Comparison of ENCODE assay signal across 15 cellular contexts in genomic region chr5:132417461-132417860, GRCh38. TPM values are rescaled to one million over a fixed set of nuclear protein-coding genes. Genes with fewer than 3 reads are reported as not detected.
DNase-seq lines count a peak whose midpoint lies in the region; ATAC-seq and TF ChIP-seq lines count a peak whose summit lies in the region.
"Had no signal": no experiment of that assay in that cellular context is flagged by ENCODE, and none has a peak within 500 bp of the region (broad histone marks: within the 10 kb centered on the region; RNA-seq: fewer than 3 reads in every experiment).

No MANE protein-coding gene starts in this region.

- H3K27ac ChIP-seq in suprapubic skin (peak overlapping the region; percentile 40), body of pancreas (peak overlapping the region in 2 of 4 donors; percentile 27)
- H3K27ac ChIP-seq: cardiac muscle cell had no signal

- no peak overlapping the region for H3K4me3 Mint-ChIP-seq in activated CD4-positive, alpha-beta T cell treated with anti-CD3 and anti-CD28 coated beads, Interleukin-2, amount 10 ng/mL, durations not matched to agents 7 days and 5 days
- H3K4me3 Mint-ChIP-seq in activated CD8-positive, alpha-beta T cell treated with anti-CD3 and anti-CD28 coated beads for 36 hours, result no peak overlapping the region
- H3K4me3 Mint-ChIP-seq in memory B cell, result no peak overlapping the region
- H3K4me3 Mint-ChIP-seq: HFFc6; stimulated activated naive CD8-positive, alpha-beta T cell treated with anti-CD3 and anti-CD28 coated beads, Interleukin-15, Interleukin-2, amounts not matched to agents 100 ng/mL and 50 ng/mL, for 24 hours had no signal

- no peak for TF ChIP-seq CTCF in activated CD8-positive, alpha-beta T cell treated with anti-CD3 and anti-CD28 coated beads for 36 hours (IDR thresholded peaks at IDR 0.05)
- TF ChIP-seq CTCF in suprapubic skin (IDR thresholded peaks at IDR 0.05) (no peak), body of pancreas (IDR thresholded peaks at IDR 0.05) (no peak)

- H3K4me1 Mint-ChIP-seq in activated CD4-positive, alpha-beta T cell treated with anti-CD3 and anti-CD28 coated beads, Interleukin-2, amount 10 ng/mL, durations not matched to agents 7 days and 5 days, result peaks cover 89% of the 10 kb centered on the region
- peaks cover 84% of the 10 kb centered on the region for H3K4me1 Mint-ChIP-seq in activated CD8-positive, alpha-beta T cell treated with anti-CD3 and anti-CD28 coated beads for 36 hours (ENCODE audit: low read depth)
- H3K4me1 Mint-ChIP-seq in memory B cell, result peaks cover 70% of the 10 kb centered on the region

- H3K36me3 Mint-ChIP-seq in activated CD4-positive, alpha-beta T cell treated with anti-CD3 and anti-CD28 coated beads, Interleukin-2, amount 10 ng/mL, durations not matched to agents 7 days and 5 days (ENCODE audit: low read depth), result peaks cover 72% of the 10 kb centered on the region
- peaks cover 51% of the 10 kb centered on the region for H3K36me3 Mint-ChIP-seq in activated CD8-positive, alpha-beta T cell treated with anti-CD3 and anti-CD28 coated beads for 36 hours (ENCODE audit: low read depth)
- H3K36me3 Mint-ChIP-seq in memory B cell, result peaks cover 26% of the 10 kb centered on the region

- WGBS in suprapubic skin, result 64% methylated on average over 6 of the region's 6 CpGs
- 81 to 83% methylated on average over 6 of the region's 6 CpGs for WGBS in body of pancreas, 2 donors

- CTCF ChIA-PET in activated CD4-positive, alpha-beta T cell treated with anti-CD3 and anti-CD28 coated beads, Interleukin-2, amount 10 ng/mL, durations not matched to agents 7 days and 5 days (lab: Charles Lee), result interaction anchor here (1.0 to 2.1 kb wide), 9 partner anchors 9 to 84 kb away, joined by 3 to 11 read pairs (median 4); partner anchors contain the start of gene IRF1
- CTCF ChIA-PET in activated CD8-positive, alpha-beta T cell treated with anti-CD3 and anti-CD28 coated beads for 36 hours (lab: Charles Lee), result interaction anchor here (0.9 to 2.9 kb wide), 9 partner anchors 8 to 353 kb away, joined by 3 to 23 read pairs (median 4); no protein-coding TSS in a partner anchor

- H3K36me3 ChIP-seq in suprapubic skin, result no peaks in the 10 kb centered on the region
- no peaks in the 10 kb centered on the region for H3K36me3 ChIP-seq in body of pancreas (replicated peaks in 1 of 2; ENCODE audit: insufficient read depth in 1 of 2, low read depth in 2 of 2)
- H3K36me3 ChIP-seq: cardiac muscle cell had no signal

- H3K27ac Mint-ChIP-seq in activated CD4-positive, alpha-beta T cell treated with anti-CD3 and anti-CD28 coated beads, Interleukin-2, amount 10 ng/mL, durations not matched to agents 7 days and 5 days, result peak overlapping the region; percentile 54
- H3K27ac Mint-ChIP-seq in activated CD8-positive, alpha-beta T cell treated with anti-CD3 and anti-CD28 coated beads for 36 hours, result peak overlapping the region; percentile 71
- peak overlapping the region; percentile 93 for H3K27ac Mint-ChIP-seq in memory B cell
- H3K27ac Mint-ChIP-seq: HFFc6; stimulated activated naive CD8-positive, alpha-beta T cell treated with anti-CD3 and anti-CD28 coated beads, Interleukin-15, Interleukin-2, amounts not matched to agents 100 ng/mL and 50 ng/mL, for 24 hours had no signal

- POLR2A ChIA-PET in activated CD4-positive, alpha-beta T cell treated with anti-CD3 and anti-CD28 coated beads, Interleukin-2, amount 10 ng/mL, durations not matched to agents 7 days and 5 days (lab: Charles Lee), result no interaction called here
- POLR2A ChIA-PET in activated CD8-positive, alpha-beta T cell treated with anti-CD3 and anti-CD28 coated beads for 36 hours (lab: Charles Lee), result interaction anchor here (1.0 to 6.2 kb wide), 8 partner anchors 10 to 81 kb away, joined by 3 to 131 read pairs (median 3); partner anchors contain the start of gene IRF1

- TF ChIP-seq POLR2A in suprapubic skin (IDR thresholded peaks at IDR 0.05) (no peak), body of pancreas (IDR thresholded peaks at IDR 0.05) (no peak)

- H3K4me1 ChIP-seq in suprapubic skin (peaks cover 91% of the 10 kb centered on the region), body of pancreas (peaks cover 69% of the 10 kb centered on the region)

- DNase-seq in activated CD4-positive, alpha-beta T cell treated with anti-CD3 and anti-CD28 coated beads, Interleukin-2, amount 10 ng/mL, durations not matched to agents 7 days and 5 days, result no peak
- DNase-seq in activated CD4-positive, alpha-beta T cell treated with anti-CD3 and anti-CD28 coated beads, Interleukin-2, amount 50 U/mL, for 48 hours, result no peak
- no peak for DNase-seq in activated CD8-positive, alpha-beta T cell treated with anti-CD3 and anti-CD28 coated beads for 36 hours
- DNase-seq in memory B cell (ENCODE audit: low spot score in 2 of 2) (no peak), suprapubic skin (ENCODE audit: low spot score in 2 of 2) (no peak), NCI-H128 (lab: John Stamatoyannopoulos, UW; ENCODE audit: unreplicated experiment) (no peak), body of pancreas (no peak)
- DNase-seq: ACHN; activated T-cell treated with anti-CD3 and anti-CD28 coated beads, Interleukin-2, amount 50 U/mL, for 1 hour; DMS79 treated with DMSO at 0.1 percent for 48 hours; HFFc6; NCI-H2171 had no signal

- H3K9me3 Mint-ChIP-seq in activated CD4-positive, alpha-beta T cell treated with anti-CD3 and anti-CD28 coated beads, Interleukin-2, amount 10 ng/mL, durations not matched to agents 7 days and 5 days, result no peaks in the 10 kb centered on the region
- H3K9me3 Mint-ChIP-seq in activated CD8-positive, alpha-beta T cell treated with anti-CD3 and anti-CD28 coated beads for 36 hours, result peaks cover 2% of the 10 kb centered on the region
- peaks cover 1% of the 10 kb centered on the region for H3K9me3 Mint-ChIP-seq in memory B cell
- H3K9me3 Mint-ChIP-seq: HFFc6; stimulated activated naive CD8-positive, alpha-beta T cell treated with anti-CD3 and anti-CD28 coated beads, Interleukin-15, Interleukin-2, amounts not matched to agents 100 ng/mL and 50 ng/mL, for 24 hours had no signal

- no peaks in the 10 kb centered on the region for H3K27me3 Mint-ChIP-seq in activated CD4-positive, alpha-beta T cell treated with anti-CD3 and anti-CD28 coated beads, Interleukin-2, amount 10 ng/mL, durations not matched to agents 7 days and 5 days
- no peaks in the 10 kb centered on the region for H3K27me3 Mint-ChIP-seq in activated CD8-positive, alpha-beta T cell treated with anti-CD3 and anti-CD28 coated beads for 36 hours
- no peaks in the 10 kb centered on the region for H3K27me3 Mint-ChIP-seq in memory B cell
- H3K27me3 Mint-ChIP-seq: stimulated activated naive CD8-positive, alpha-beta T cell treated with anti-CD3 and anti-CD28 coated beads, Interleukin-15, Interleukin-2, amounts not matched to agents 100 ng/mL and 50 ng/mL, for 24 hours had no signal

- intact Hi-C loops in activated CD8-positive, alpha-beta T cell treated with anti-CD3 and anti-CD28 coated beads for 36 hours (cut with micrococcal nuclease), result no loop called here
- intact Hi-C loops in body of pancreas (cut with DNase I), result no loop called here

- no peak for ATAC-seq in activated CD8-positive, alpha-beta T cell treated with anti-CD3 and anti-CD28 coated beads for 36 hours
- ATAC-seq in memory B cell (ENCODE audit: low read depth) (no peak), GM21737 (IDR thresholded peaks at IDR 0.05; ENCODE audit: unreplicated experiment) (no peak), body of pancreas (no peak)

- H3K27me3 ChIP-seq in suprapubic skin, result no peaks in the 10 kb centered on the region
- H3K27me3 ChIP-seq in body of pancreas, result no peaks in the 10 kb centered on the region
- H3K27me3 ChIP-seq: cardiac muscle cell had no signal

- TF ChIP-seq EP300 in suprapubic skin (IDR thresholded peaks at IDR 0.05), result no peak

- H3K4me3 ChIP-seq in suprapubic skin (no peak overlapping the region), body of pancreas (no peak overlapping the region)
- H3K4me3 ChIP-seq: cardiac muscle cell had no signal

- H3K9me3 ChIP-seq in suprapubic skin (no peaks in the 10 kb centered on the region), body of pancreas (no peaks in the 10 kb centered on the region)

RNA-seq across cellular contexts. Expression of gene SLC22A5, which starts 48.0 kb away (rescaled TPM):
- 1 to 10 TPM; 3.2 to 3.6 TPM for total RNA-seq in activated CD4-positive, alpha-beta T cell treated with anti-CD3 and anti-CD28 coated beads, Interleukin-2, amount 10 ng/mL, durations not matched to agents 7 days and 5 days
- 1 to 10 TPM; 4.0 to 4.1 TPM for total RNA-seq in activated CD8-positive, alpha-beta T cell treated with anti-CD3 and anti-CD28 coated beads for 36 hours
- total RNA-seq in suprapubic skin (10 to 100 TPM; 23.2 to 36.6 (median 26.3) TPM), body of pancreas (10 to 100 TPM; 21.3 to 30.3 TPM)

Comparison
In these comparisons a context has a peak if more than half of its experiments do, and no peak if none do; other contexts are left out.
1. RNA of gene SLC22A5, which starts 48.0 kb away (total RNA-seq): 21.3 to 30.3 TPM in body of pancreas and 23.2 to 36.6 TPM in suprapubic skin; 4.0 to 4.1 TPM in activated CD8-positive, alpha-beta T cell treated with anti-CD3 and anti-CD28 coated beads for 36 hours and 3.2 to 3.6 TPM in activated CD4-positive, alpha-beta T cell treated with anti-CD3 and anti-CD28 coated beads, Interleukin-2, amount 10 ng/mL, durations not matched to agents 7 days and 5 days; every median in the first group is over 4 times any median in the second.
2. Peak in every context shown above with its lines, with median percentiles within 50 percentile points of each other: H3K27ac Mint-ChIP-seq.